8 cellular contexts compared by ENCODE assay signal in genomic region chr19:737591-738093, GRCh38. TPM values are rescaled to one million over a fixed set of nuclear protein-coding genes. Genes with fewer than 3 reads are reported as not detected.
DNase-seq lines count a peak whose midpoint lies in the region; ATAC-seq, FAIRE-seq and TF ChIP-seq lines count a peak whose summit lies in the region.

No MANE protein-coding gene starts in this region.

- ATAC-seq in GM12878 (peak; percentile 86), HG02885 (IDR thresholded peaks at IDR 0.05; ENCODE audit: poor library complexity, unreplicated experiment) (no peak)

- H3K4me2 ChIP-seq in GM12878 (ENCODE audit: control insufficient read depth, insufficient read depth): no peak overlapping the region

- peak; percentile 28; the same call in 1 of the 2 replicates for TF ChIP-seq RAD21 in GM12878 (IDR thresholded peaks at IDR 0.05; ENCODE audit: insufficient read depth, low read depth, low read length)

- FAIRE-seq in GM12878 (lab: Jason Lieb, UNC): no peak

- H2AFZ ChIP-seq in GM12878 (ENCODE audit: control insufficient read depth, low read depth, low read length): no peak overlapping the region

- no peaks in the 10 kb centered on the region for H3K79me2 ChIP-seq in GM12878 (ENCODE audit: control insufficient read depth, insufficient read depth, low read length)

- H3K27me3 ChIP-seq in H7 (ENCODE audit: control insufficient read depth, insufficient read depth, low read length): no peaks in the 10 kb centered on the region
- H3K27me3 ChIP-seq in GM12878 (replicated peaks in 1 of 2; ENCODE audit: control insufficient read depth in 2 of 2, insufficient read depth in 2 of 2, low read length in 1 of 2): no peaks in the 10 kb centered on the region

- no peak overlapping the region for H3K27ac ChIP-seq in GM12878 (ENCODE audit: control insufficient read depth, insufficient read depth)

- TF ChIP-seq CTCF in AG09309 (IDR thresholded peaks at IDR 0.05; ENCODE audit: control insufficient read depth, insufficient read depth, low read depth, low read length, missing control alignments) (peak; percentile 68), GM12878 (IDR thresholded peaks at IDR 0.05 in 2 of 3, conservative IDR thresholded peaks at IDR 0.05 in 1 of 3; ENCODE audit: control insufficient read depth in 2 of 3, extremely low read depth in 1 of 3, insufficient read depth in 1 of 3, low read depth in 3 of 3, low read length in 3 of 3) (peak; percentile 51 to 79 (median 61))

- SMC1A ChIA-PET in GM12878 (lab: Charles Lee; ENCODE audit: uncharacterized antibody, unreplicated experiment): no interaction called here

- no peaks in the 10 kb centered on the region for H3K9me3 ChIP-seq in GM12878 (replicated peaks; ENCODE audit: control insufficient read depth, insufficient read depth, low read length)

- no peak overlapping the region for H3K9ac ChIP-seq in GM12878 (ENCODE audit: control insufficient read depth, insufficient read depth, low read length)

- DNase-seq in AG09309 (ENCODE audit: low read depth) (no peak), H7 (peak; percentile 99), T-helper 22 cell (ENCODE audit: low read depth) (peak; percentile 9), GM12878 (ENCODE audit: low read depth, low spot score) (no peak), kidney tubule cell (ENCODE audit: low spot score) (peak; percentile 29), GDM1 (lab: John Stamatoyannopoulos, UW) (no peak)
- peak; percentile 12 for DNase-seq in stimulated activated CD8-positive, alpha-beta memory T cell treated with anti-CD3 and anti-CD28 coated beads, Interleukin-12 subunit alpha, Interleukin-12 subunit beta, amount 100 ng/mL, for 24 hours (ENCODE audit: extremely low read depth)

- TF ChIP-seq EP300 in GM12878 (IDR thresholded peaks at IDR 0.05; ENCODE audit: borderline replicate concordance in 1 of 2, control insufficient read depth in 1 of 2, low read depth in 2 of 2, low read length in 2 of 2): no peak

- RAD21 ChIA-PET in GM12878 (lab: Charles Lee; ENCODE audit: unreplicated experiment): no interaction called here

- WGBS in GM12878 (ENCODE audit: insufficient coverage, insufficient replicate concordance, low lambda C conversion rate, missing lambda C conversion rate): 27% methylated on average over 22 of the region's 22 CpGs

- peaks cover 5% of the 10 kb centered on the region for H3K4me1 ChIP-seq in GM12878 (ENCODE audit: control insufficient read depth, insufficient read depth, low read length)

- H3K36me3 ChIP-seq in H7 (replicated peaks; ENCODE audit: control insufficient read depth, insufficient read depth, low read length) (no peaks in the 10 kb centered on the region), GM12878 (ENCODE audit: control insufficient read depth in 2 of 2, insufficient read depth in 2 of 2, low read length in 1 of 2) (no peaks in the 10 kb centered on the region)

- H3K4me3 ChIP-seq in AG09309 (ENCODE audit: control insufficient read depth, low read depth, low read length) (no peak overlapping the region), H7 (ENCODE audit: insufficient read depth, low read depth, low read length) (no peak overlapping the region), GM12878 (no peak overlapping the region)

- CTCF ChIA-PET in GM12878 (lab: Yijun Ruan, JAX): interaction anchor here (0.7 to 1.6 kb wide), 7 partner anchors 9 to 153 kb away, joined by 3 to 9 read pairs (median 4); partner anchors contain the start of gene RNF126

- no peak for TF ChIP-seq POLR2A in GM12878 (IDR thresholded peaks at IDR 0.05; ENCODE audit: low read depth, low read length)

- intact Hi-C loops in GM12878 (cut with micrococcal nuclease; ENCODE audit: unreplicated experiment): no loop called here

- no TSS peak for BruUV-seq in GM12878 (replicated peaks; lab: Mats Ljungman, UMichigan)

- no peaks in the 10 kb centered on the region for H4K20me1 ChIP-seq in GM12878 (ENCODE audit: control insufficient read depth, insufficient read depth)

- POLR2A ChIA-PET in GM12878 (lab: Charles Lee): no interaction called here

- in situ Hi-C loops in GM12878 (cut with MboI): no loop called here

TF ChIP-seq in GM12878, 131 proteins besides CTCF, POLR2A, EP300 and RAD21 (continues in another document):
- TF ChIP-seq TCF3 (IDR thresholded peaks at IDR 0.05; ENCODE audit: borderline replicate concordance, insufficient read depth, low read depth, low read length): 0 out of 2 replicates have a peak, but pooled peaks have one; percentile 10

RNA-seq across cellular contexts. Expression of gene MISP, which starts 13.3 kb away (rescaled TPM):
- 0.11 and 0.31 TPM in 2 replicates for total RNA-seq in H7 (2014; rRNA removed; shearing (Covaris generic))
- not detected in 2 replicates for total RNA-seq in GM12878 (2013; cell fraction: nucleolus; rRNA removed)
- total RNA-seq in GM12878 (2014; rRNA removed): not detected in 2 replicates
- total RNA-seq in GM12878 (2014; rRNA removed; fragmentation: Illumina TruSeq; extraction: Trizol): not detected in 2 replicates
- 0.05 TPM in 1 of 2 replicates, not detected in the other for total RNA-seq in GM12878 (2021)
- not detected for polyA plus RNA-seq in GM12878 (2011; ENCODE audit: low read depth)
- polyA plus RNA-seq in GM12878 (2011; rRNA removed): not detected in 2 replicates
- polyA plus RNA-seq in GM12878 (2011; cell fraction: cytosol; rRNA removed): 0.01 and 0.03 TPM in 2 replicates
- polyA plus RNA-seq in GM12878 (2011; cell fraction: nucleus; rRNA removed): not detected in 2 replicates
- 0.05 and 0.13 TPM in 2 replicates for polyA plus RNA-seq in GM12878 (2012)
- not detected in 2 replicates for polyA plus RNA-seq in GM12878 (2014; fragmentation: Illumina TruSeq; extraction: Trizol)
- not detected for polyA plus RNA-seq in GM12878 (2014; fragmentation: Nextera tagmentation; extraction: Ambion mirVana)
- polyA plus RNA-seq in GM12878 (2014; rRNA removed): 0.03 TPM in 1 of 2 replicates, not detected in the other
- not detected for polyA plus RNA-seq in GM12878 (2016; fragmentation: Nextera tagmentation; extraction: Ambion mirVana)
- polyA minus RNA-seq in GM12878 (2011; rRNA and poly(A)+ RNA removed): not detected in 2 replicates
- 0.31 and 0.80 TPM in 2 replicates for polyA minus RNA-seq in GM12878 (2011; cell fraction: cytosol; rRNA and poly(A)+ RNA removed)
- polyA minus RNA-seq in GM12878 (2011; cell fraction: nucleus; rRNA and poly(A)+ RNA removed): 0.19 TPM in 1 of 2 replicates, not detected in the other

RNA-seq across cellular contexts. Expression of gene PALM, which starts 28.9 kb away (rescaled TPM):
- 28.7 and 34.6 TPM in 2 replicates for total RNA-seq in H7 (2014; rRNA removed; shearing (Covaris generic))
- 1.4 and 6.2 TPM in 2 replicates for total RNA-seq in GM12878 (2013; cell fraction: nucleolus; rRNA removed)
- total RNA-seq in GM12878 (2014; rRNA removed): 0.38 and 0.62 TPM in 2 replicates
- total RNA-seq in GM12878 (2014; rRNA removed; fragmentation: Illumina TruSeq; extraction: Trizol): 0.14 and 0.18 TPM in 2 replicates
- 0.37 and 0.95 TPM in 2 replicates for total RNA-seq in GM12878 (2021)
- 0.72 TPM for polyA plus RNA-seq in GM12878 (2011; ENCODE audit: low read depth)
- polyA plus RNA-seq in GM12878 (2011; rRNA removed): 0.24 and 0.60 TPM in 2 replicates
- polyA plus RNA-seq in GM12878 (2011; cell fraction: cytosol; rRNA removed): 0.88 and 1.2 TPM in 2 replicates
- 2.0 and 2.4 TPM in 2 replicates for polyA plus RNA-seq in GM12878 (2011; cell fraction: nucleus; rRNA removed)
- 0.53 and 0.58 TPM in 2 replicates for polyA plus RNA-seq in GM12878 (2012)
- polyA plus RNA-seq in GM12878 (2014; fragmentation: Illumina TruSeq; extraction: Trizol): 0.13 TPM in 1 of 2 replicates, not detected in the other
- polyA plus RNA-seq in GM12878 (2014; fragmentation: Nextera tagmentation; extraction: Ambion mirVana): not detected
- 0.16 and 0.28 TPM in 2 replicates for polyA plus RNA-seq in GM12878 (2014; rRNA removed)
- under 1 TPM; 0.09 to 0.16 TPM for polyA plus RNA-seq in GM12878 (2016; fragmentation: Nextera tagmentation; extraction: Ambion mirVana)
- 0.44 and 0.52 TPM in 2 replicates for polyA minus RNA-seq in GM12878 (2011; rRNA and poly(A)+ RNA removed)
- polyA minus RNA-seq in GM12878 (2011; cell fraction: cytosol; rRNA and poly(A)+ RNA removed): 0.67 and 1.0 TPM in 2 replicates
- polyA minus RNA-seq in GM12878 (2011; cell fraction: nucleus; rRNA and poly(A)+ RNA removed): 0.60 and 0.67 TPM in 2 replicates

RNA-seq across cellular contexts. Expression of gene PRSS57, which starts 42.4 kb away (rescaled TPM):
- not detected in 2 replicates for total RNA-seq in H7 (2014; rRNA removed; shearing (Covaris generic))
- total RNA-seq in GM12878 (2013; cell fraction: nucleolus; rRNA removed): not detected in 2 replicates
- total RNA-seq in GM12878 (2014; rRNA removed): not detected in 2 replicates
- total RNA-seq in GM12878 (2014; rRNA removed; fragmentation: Illumina TruSeq; extraction: Trizol): not detected in 2 replicates
- not detected in 2 replicates for total RNA-seq in GM12878 (2021)
- not detected for polyA plus RNA-seq in GM12878 (2011; ENCODE audit: low read depth)
- polyA plus RNA-seq in GM12878 (2011; rRNA removed): not detected in 2 replicates
- 0.04 TPM in 1 of 2 replicates, not detected in the other for polyA plus RNA-seq in GM12878 (2011; cell fraction: cytosol; rRNA removed)
- not detected in 2 replicates for polyA plus RNA-seq in GM12878 (2011; cell fraction: nucleus; rRNA removed)
- polyA plus RNA-seq in GM12878 (2012): not detected in 2 replicates
- not detected in 2 replicates for polyA plus RNA-seq in GM12878 (2014; fragmentation: Illumina TruSeq; extraction: Trizol)
- polyA plus RNA-seq in GM12878 (2014; fragmentation: Nextera tagmentation; extraction: Ambion mirVana): not detected
- not detected in 2 replicates for polyA plus RNA-seq in GM12878 (2014; rRNA removed)
- not detected for polyA plus RNA-seq in GM12878 (2016; fragmentation: Nextera tagmentation; extraction: Ambion mirVana)
- not detected in 2 replicates for polyA minus RNA-seq in GM12878 (2011; rRNA and poly(A)+ RNA removed)
- not detected in 2 replicates for polyA minus RNA-seq in GM12878 (2011; cell fraction: cytosol; rRNA and poly(A)+ RNA removed)
- polyA minus RNA-seq in GM12878 (2011; cell fraction: nucleus; rRNA and poly(A)+ RNA removed): not detected in 2 replicates

RNA-seq across cellular contexts. Expression of gene PTBP1, which starts 59.6 kb away (rescaled TPM):
- total RNA-seq in H7 (2014; rRNA removed; shearing (Covaris generic)): 460 and 481 TPM in 2 replicates
- 155 and 159 TPM in 2 replicates for total RNA-seq in GM12878 (2013; cell fraction: nucleolus; rRNA removed)
- total RNA-seq in GM12878 (2014; rRNA removed): 179 and 217 TPM in 2 replicates
- 78.0 and 93.5 TPM in 2 replicates for total RNA-seq in GM12878 (2014; rRNA removed; fragmentation: Illumina TruSeq; extraction: Trizol)
- 464 and 532 TPM in 2 replicates for total RNA-seq in GM12878 (2021)
- 160 TPM for polyA plus RNA-seq in GM12878 (2011; ENCODE audit: low read depth)
- 38.2 and 161 TPM in 2 replicates for polyA plus RNA-seq in GM12878 (2011; rRNA removed)
- 124 and 140 TPM in 2 replicates for polyA plus RNA-seq in GM12878 (2011; cell fraction: cytosol; rRNA removed)
- polyA plus RNA-seq in GM12878 (2011; cell fraction: nucleus; rRNA removed): 617 and 643 TPM in 2 replicates
- polyA plus RNA-seq in GM12878 (2012): 202 and 308 TPM in 2 replicates
- 178 and 225 TPM in 2 replicates for polyA plus RNA-seq in GM12878 (2014; fragmentation: Illumina TruSeq; extraction: Trizol)
- 10 to 100 TPM; 13.1 to 31.6 TPM for polyA plus RNA-seq in GM12878 (2014; fragmentation: Nextera tagmentation; extraction: Ambion mirVana)
- 218 and 343 TPM in 2 replicates for polyA plus RNA-seq in GM12878 (2014; rRNA removed)
- 100 to 1,000 TPM; 285 to 330 TPM for polyA plus RNA-seq in GM12878 (2016; fragmentation: Nextera tagmentation; extraction: Ambion mirVana)
- 142 and 159 TPM in 2 replicates for polyA minus RNA-seq in GM12878 (2011; rRNA and poly(A)+ RNA removed)
- polyA minus RNA-seq in GM12878 (2011; cell fraction: cytosol; rRNA and poly(A)+ RNA removed): 158 and 187 TPM in 2 replicates
- 106 and 165 TPM in 2 replicates for polyA minus RNA-seq in GM12878 (2011; cell fraction: nucleus; rRNA and poly(A)+ RNA removed)

Comparison
In these comparisons a context has a peak if more than half of its experiments do, and no peak if none do; other contexts are left out.
1. DNase-seq: peak in H7 (single experiment), T-helper 22 cell (single experiment), kidney tubule cell (single experiment) and stimulated activated CD8-positive, alpha-beta memory T cell treated with anti-CD3 and anti-CD28 coated beads, Interleukin-12 subunit alpha, Interleukin-12 subunit beta, amount 100 ng/mL, for 24 hours (single experiment); none in AG09309 (single experiment), GM12878 (single experiment) and GDM1 (single experiment).